ENCODE assay signal across 20 cellular contexts in genomic region chr1:219897914-219898313, GRCh38. TPM values are rescaled to one million over a fixed set of nuclear protein-coding genes. Genes with fewer than 3 reads are reported as not detected.
DNase-seq lines count a peak whose midpoint lies in the region; ATAC-seq, FAIRE-seq and TF ChIP-seq lines count a peak whose summit lies in the region.
"Had no signal": no experiment of that assay in that cellular context is flagged by ENCODE, and none has a peak within 500 bp of the region (broad histone marks: within the 10 kb centered on the region; RNA-seq: fewer than 3 reads in every experiment).

No MANE protein-coding gene starts in this region.

- FAIRE-seq in HepG2 (lab: Jason Lieb, UNC), result no peak
- FAIRE-seq: A549, G401.6, GM12891, GM19239, H54 had no signal

- DNase-seq in HepG2 (ENCODE audit: low spot score), result no peak
- no peak for DNase-seq in right lobe of liver
- DNase-seq in fibroblast of pulmonary artery (ENCODE audit: low read depth), result peak; percentile 18
- no peak for DNase-seq in mucosa of descending colon
- no peak for DNase-seq in heart right ventricle
- DNase-seq in NCI-H2171 (lab: John Stamatoyannopoulos, UW), result no peak
- DNase-seq in activated T-cell treated with anti-CD3 and anti-CD28 coated beads for 4 hours, result no peak
- DNase-seq: AML-193, GM23248, HCEC 1CT had no signal

- no peaks in the 10 kb centered on the region for H4K20me1 ChIP-seq in HepG2 (ENCODE audit: insufficient read depth, low read length)
- H4K20me1 ChIP-seq: BLaER1 had no signal

- TF ChIP-seq RAD21 in HepG2 (CRISPR knock-in tag; IDR thresholded peaks at IDR 0.05), result no peak

- no TSS peak for BruUV-seq in HepG2 (replicated peaks; lab: Mats Ljungman, UMichigan)

- H3K79me2 ChIP-seq in HepG2 (ENCODE audit: insufficient read depth, low read length), result no peaks in the 10 kb centered on the region

- H2AFZ ChIP-seq in HepG2 (ENCODE audit: low read length), result peak overlapping the region; percentile 47
- H2AFZ ChIP-seq: GM23248 had no signal

- H3K9ac ChIP-seq in HepG2 (ENCODE audit: insufficient read depth, low read depth, low read length), result no peak overlapping the region
- H3K9ac ChIP-seq: BLaER1, GM23248 had no signal

- TF ChIP-seq CTCF in HepG2 (CRISPR knock-in tag; IDR thresholded peaks at IDR 0.05) (no peak), right lobe of liver (IDR thresholded peaks at IDR 0.05) (no peak), fibroblast of pulmonary artery (IDR thresholded peaks at IDR 0.05; ENCODE audit: low read length, missing control alignments) (no peak), mucosa of descending colon (IDR thresholded peaks at IDR 0.05) (no peak), heart right ventricle (IDR thresholded peaks at IDR 0.05) (no peak)

- ATAC-seq in HepG2 (no peak), right lobe of liver (no peak), mucosa of descending colon (peak; percentile 94), heart right ventricle (no peak)
- ATAC-seq: A549 had no signal

- H3K27ac ChIP-seq in HepG2 (ENCODE audit: extremely low read length, insufficient read depth, low read length) (no peak overlapping the region), right lobe of liver (no peak overlapping the region), heart right ventricle (no peak overlapping the region)
- H3K27ac ChIP-seq: 22Rv1, A549, BLaER1, GM23248 had no signal

- H3K27me3 ChIP-seq in HepG2 (ENCODE audit: control insufficient read depth in 1 of 2, insufficient read depth in 2 of 2, low read length in 2 of 2) (no peaks in the 10 kb centered on the region), right lobe of liver (no peaks in the 10 kb centered on the region), heart right ventricle (peaks cover 0 to 3% (median 0%) of the 10 kb centered on the region in 7 donors)
- H3K27me3 ChIP-seq: BLaER1 had no signal

- CTCF ChIA-PET in HepG2 (lab: Yijun Ruan, JAX; ENCODE audit: low intra/inter-chr PET ratio, low total read pairs), result no interaction called here

- H3K4me1 ChIP-seq in HepG2 (ENCODE audit: insufficient read depth, low read length), result peaks cover 16% of the 10 kb centered on the region; the same call in 1 of the 2 replicates
- H3K4me1 ChIP-seq in right lobe of liver, result peaks cover 0 to 3% (median 0%) of the 10 kb centered on the region in 4 donors
- peaks cover 5% of the 10 kb centered on the region for H3K4me1 ChIP-seq in mucosa of descending colon (ENCODE audit: low read depth)
- H3K4me1 ChIP-seq in heart right ventricle, result no peaks in the 10 kb centered on the region
- H3K4me1 ChIP-seq: A549, BLaER1 had no signal

- POLR2A ChIA-PET in HepG2 (lab: Yijun Ruan, JAX), result interaction anchor here (1.3 kb wide), 1 partner anchor 14 kb away, joined by 3 read pairs; no protein-coding TSS in a partner anchor

- no peak for TF ChIP-seq EP300 in HepG2 (IDR thresholded peaks at IDR 0.05; ENCODE audit: low read depth in 2 of 2, low read length in 2 of 2)
- no peak for TF ChIP-seq EP300 in HepG2 (CRISPR knock-in tag; IDR thresholded peaks at IDR 0.05; ENCODE audit: borderline replicate concordance)

- intact Hi-C loops in HepG2 (cut with micrococcal nuclease; ENCODE audit: unreplicated experiment), result no loop called here
- intact Hi-C loops in right lobe of liver (cut with DNase I), result no loop called here
- intact Hi-C loops in mucosa of descending colon (cut with DNase I, micrococcal nuclease), result no loop called here
- intact Hi-C loops in heart right ventricle (cut with DNase I), result no loop called here

- H3K4me2 ChIP-seq in HepG2 (ENCODE audit: low read depth, low read length), result no peak overlapping the region
- H3K4me2 ChIP-seq: A549, BLaER1 had no signal

- no peak overlapping the region for H3K4me3 ChIP-seq in HepG2 (replicated peaks in 1 of 3; ENCODE audit: insufficient read depth in 1 of 3, low read depth in 2 of 3, low read length in 3 of 3)
- H3K4me3 ChIP-seq in right lobe of liver, result no peak overlapping the region
- H3K4me3 ChIP-seq in fibroblast of pulmonary artery (replicated peaks; ENCODE audit: low read depth, low read length), result no peak overlapping the region
- no peak overlapping the region for H3K4me3 ChIP-seq in mucosa of descending colon
- H3K4me3 ChIP-seq in heart right ventricle, result no peak overlapping the region
- H3K4me3 ChIP-seq: A549, BLaER1, GM23248 had no signal

- 40% methylated on average over 5 of the region's 5 CpGs for WGBS in HepG2 (ENCODE audit: low lambda C conversion rate)
- 66% methylated on average over 5 of the region's 5 CpGs for WGBS in right lobe of liver (ENCODE audit: insufficient coverage, low coverage, low lambda C conversion rate, missing lambda C conversion rate)
- WGBS in heart right ventricle, 2 donors, result 38 to 43% methylated on average over 5 of the region's 5 CpGs

- H3K9me3 ChIP-seq in HepG2 (ENCODE audit: low read length) (no peaks in the 10 kb centered on the region), right lobe of liver (no peaks in the 10 kb centered on the region), mucosa of descending colon (no peaks in the 10 kb centered on the region), heart right ventricle (no peaks in the 10 kb centered on the region)
- H3K9me3 ChIP-seq: A549, BLaER1 had no signal

- in situ Hi-C loops in HepG2 (cut with HindIII; ENCODE audit: extremely low pct_ligation_motif_present, low pct_unique_long_range_greater_than_20kb), result no loop called here

- TF ChIP-seq POLR2A in HepG2 (IDR thresholded peaks at IDR 0.05; ENCODE audit: insufficient read depth in 1 of 2, low read depth in 2 of 2, low read length in 2 of 2) (no peak), right lobe of liver (IDR thresholded peaks at IDR 0.05) (no peak)

- H3K36me3 ChIP-seq in HepG2 (replicated peaks in 1 of 2; ENCODE audit: control insufficient read depth in 1 of 2, insufficient read depth in 2 of 2, low read length in 2 of 2) (no peaks in the 10 kb centered on the region), right lobe of liver (no peaks in the 10 kb centered on the region), mucosa of descending colon (ENCODE audit: low read depth) (no peaks in the 10 kb centered on the region), heart right ventricle (no peaks in the 10 kb centered on the region)
- H3K36me3 ChIP-seq: BLaER1 had no signal

TF ChIP-seq in HepG2, 621 proteins besides CTCF, POLR2A, EP300 and RAD21 (continues in another document):
- TF ChIP-seq SOX13 (IDR thresholded peaks at IDR 0.05) (no peak), SOX13 (CRISPR knock-in tag; conservative IDR thresholded peaks at IDR 0.05 in 1 of 2, IDR thresholded peaks at IDR 0.05 in 1 of 2) (no peak), TEAD2 (CRISPR knock-in tag; IDR thresholded peaks at IDR 0.05) (no peak), GLI4 (CRISPR knock-in tag; IDR thresholded peaks at IDR 0.05; ENCODE audit: borderline replicate concordance) (no peak), BORCS8-MEF2B (CRISPR knock-in tag; IDR thresholded peaks at IDR 0.05) (no peak)

RNA-seq across cellular contexts. Expression of gene SLC30A10, which starts 30.4 kb away (rescaled TPM):
- total RNA-seq in HepG2 (2016; rRNA removed; fragmentation: Illumina TruSeq; extraction: Trizol) (14.7 and 30.2 TPM in 2 replicates), right lobe of liver (10 to 100 TPM; 25.5 to 55.5 (median 36.6) TPM), mucosa of descending colon (10 to 100 TPM; 11.3 to 38.0 (median 34.3) TPM), heart right ventricle (under 1 TPM in 7 of 10 donors, not detected in 3; 0.15 to 0.56 (median 0.25) TPM)
- 3.8 and 4.0 TPM in 2 replicates for total RNA-seq in HepG2 (2016; cell fraction: cytosol; rRNA removed; fragmentation: Illumina TruSeq; extraction: Trizol; ENCODE audit: low read depth)
- 13.7 and 28.0 TPM in 2 replicates for total RNA-seq in HepG2 (2016; cell fraction: insoluble cytoplasmic fraction; rRNA removed; fragmentation: Illumina TruSeq; extraction: Trizol)
- 7.4 and 8.2 TPM in 2 replicates for total RNA-seq in HepG2 (2016; cell fraction: membrane; rRNA removed; fragmentation: Illumina TruSeq; extraction: Trizol)
- 32.1 and 39.5 TPM in 2 replicates for total RNA-seq in HepG2 (2016; cell fraction: nucleus; rRNA removed; fragmentation: Illumina TruSeq; extraction: Trizol)
- polyA plus RNA-seq in HepG2 (2011; rRNA removed) (20.9 and 27.0 TPM in 2 replicates), heart right ventricle (under 1 TPM in 1 of 2 donors, not detected in 1; 0.22 TPM)
- polyA plus RNA-seq in HepG2 (2011; cell fraction: cytosol; rRNA removed), result 12.2 and 16.2 TPM in 2 replicates
- 39.6 and 51.3 TPM in 2 replicates for polyA plus RNA-seq in HepG2 (2011; cell fraction: nucleus; rRNA removed)
- polyA plus RNA-seq in HepG2 (2012), result 16.5 and 28.2 TPM in 2 replicates
- 1.8 TPM in 2 replicates for polyA plus RNA-seq in HepG2 (2016; cell fraction: cytosol; fragmentation: Illumina TruSeq; extraction: Trizol; ENCODE audit: low read depth)
- 10.8 and 12.9 TPM in 2 replicates for polyA plus RNA-seq in HepG2 (2016; cell fraction: insoluble cytoplasmic fraction; fragmentation: Illumina TruSeq; extraction: Trizol; ENCODE audit: low read depth)
- 4.1 and 4.5 TPM in 2 replicates for polyA plus RNA-seq in HepG2 (2016; cell fraction: membrane; fragmentation: Illumina TruSeq; extraction: Trizol; ENCODE audit: low read depth)
- polyA plus RNA-seq in HepG2 (2016; cell fraction: nucleus; fragmentation: Illumina TruSeq; extraction: Trizol; ENCODE audit: insufficient read depth, low read depth), result 70.7 and 74.5 TPM in 2 replicates
- 24.0 TPM in 1 of 2 replicates, not detected in the other for polyA minus RNA-seq in HepG2 (2011; rRNA and poly(A)+ RNA removed; ENCODE audit: low replicate concordance)
- 13.0 and 14.8 TPM in 2 replicates for polyA minus RNA-seq in HepG2 (2011; cell fraction: cytosol; rRNA and poly(A)+ RNA removed)
- 18.3 and 33.6 TPM in 2 replicates for polyA minus RNA-seq in HepG2 (2011; cell fraction: nucleus; rRNA and poly(A)+ RNA removed)
- total RNA-seq: CD4-positive, alpha-beta memory T cell; GM23248; HT-29 had no signal
- polyA plus RNA-seq: CD14-positive monocyte; CD4-positive, alpha-beta memory T cell; GM23248 had no signal
